Comparison of ENCODE assay signal across 17 cellular contexts in the genomic region with DNA sequence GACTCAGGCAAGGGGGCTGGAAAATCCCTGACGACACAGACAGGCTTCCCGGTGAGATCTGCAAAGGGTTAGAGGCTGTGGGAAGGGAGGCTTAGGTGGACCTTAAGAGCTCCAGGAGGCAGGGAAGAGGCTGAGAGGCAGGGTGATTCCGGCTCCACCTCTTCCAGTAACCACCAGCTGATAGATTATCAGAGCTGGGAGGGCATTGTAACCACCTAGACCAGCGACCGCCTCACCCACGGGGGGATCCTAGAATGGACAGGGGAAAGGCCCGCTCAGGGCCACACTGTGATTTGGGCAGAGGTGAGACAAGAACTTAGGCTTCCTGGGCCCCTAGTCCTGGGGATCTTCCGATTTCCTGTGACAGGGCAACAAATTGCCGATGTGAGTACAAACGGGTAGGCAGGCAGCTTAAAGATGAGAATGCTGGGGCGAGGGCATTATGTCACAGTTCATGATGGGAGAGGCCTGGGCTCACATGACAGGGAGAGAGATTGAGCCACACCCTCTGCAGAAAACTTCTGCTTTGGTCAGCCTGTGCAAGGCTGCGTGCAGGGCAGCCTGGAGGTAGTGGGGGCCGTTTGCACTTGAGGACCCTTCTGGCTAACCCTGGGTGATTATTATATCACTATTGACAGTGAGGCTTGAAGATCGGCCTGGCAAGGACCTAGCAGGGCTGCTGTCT. TPM values are rescaled to one million over a fixed set of nuclear protein-coding genes. Genes with fewer than 3 reads are reported as not detected.
DNase-seq lines count a peak whose midpoint lies in the region; ATAC-seq and TF ChIP-seq lines count a peak whose summit lies in the region.
"Had no signal": no experiment of that assay in that cellular context is flagged by ENCODE, and none has a peak within 500 bp of the region (broad histone marks: within the 10 kb centered on the region; RNA-seq: fewer than 3 reads in every experiment).

No MANE protein-coding gene starts in this region.

- no peaks in the 10 kb centered on the region for H3K9me3 Mint-ChIP-seq in nephron progenitor cell
- H3K9me3 Mint-ChIP-seq: HFFc6; naive thymus-derived CD8-positive, alpha-beta T cell; stimulated activated naive B cell treated with anti-CD40 and anti-IgM and Interleukin-4, amounts not matched to agents 10 μg/mL and 1 μg/mL and 100 μg/mL, for 72 hours had no signal

- H3K27me3 ChIP-seq in BLaER1 treated with 17β-estradiol and CSF1 and Interleukin-3, amounts not matched to agents 10 nM and 100 nM: no peaks in the 10 kb centered on the region

- H3K4me2 ChIP-seq in BLaER1 treated with 17β-estradiol and CSF1 and Interleukin-3, amounts not matched to agents 10 nM and 100 nM: peak overlapping the region; percentile 40 to 78 (median 64); a peak in 19 of 22 replicates

- peak overlapping the region in 8 of 11 experiments; percentile 19 to 67 (median 43); a peak in 13 of 22 replicates for H3K27ac ChIP-seq in BLaER1 treated with 17β-estradiol and CSF1 and Interleukin-3, amounts not matched to agents 10 nM and 100 nM
- H3K27ac ChIP-seq: heart right ventricle had no signal

- peak overlapping the region; percentile 86 for H3K27ac Mint-ChIP-seq in nephron progenitor cell
- H3K27ac Mint-ChIP-seq: HFFc6; stimulated activated naive B cell treated with anti-CD40 and anti-IgM and Interleukin-4, amounts not matched to agents 10 μg/mL and 1 μg/mL and 100 μg/mL, for 72 hours had no signal

- 0 out of 22 replicates have a peak overlapping the region, but pooled peaks of 2 of the 11 experiments have one; percentile 2 to 28 for H3K9ac ChIP-seq in BLaER1 treated with 17β-estradiol and CSF1 and Interleukin-3, amounts not matched to agents 10 nM and 100 nM

- H4K20me1 ChIP-seq in BLaER1 treated with 17β-estradiol and CSF1 and Interleukin-3, amounts not matched to agents 10 nM and 100 nM: no peaks in the 10 kb centered on the region; a peak in 1 of 22 replicates

- H3K4me1 Mint-ChIP-seq in nephron progenitor cell: peaks cover 26% of the 10 kb centered on the region
- H3K4me1 Mint-ChIP-seq: stimulated activated naive B cell treated with anti-CD40 and anti-IgM and Interleukin-4, amounts not matched to agents 10 μg/mL and 1 μg/mL and 100 μg/mL, for 72 hours had no signal

- H3K9me3 ChIP-seq in BLaER1 treated with 17β-estradiol and CSF1 and Interleukin-3, amounts not matched to agents 10 nM and 100 nM (replicated peaks in 1 of 11): no peaks in the 10 kb centered on the region
- H3K9me3 ChIP-seq: heart right ventricle had no signal

- no peak for TF ChIP-seq CTCF in nephron progenitor cell (IDR thresholded peaks at IDR 0.05)

- H3K36me3 ChIP-seq in BLaER1 treated with 17β-estradiol and CSF1 and Interleukin-3, amounts not matched to agents 10 nM and 100 nM: no peaks in the 10 kb centered on the region
- H3K36me3 ChIP-seq: heart right ventricle had no signal

- no peak overlapping the region for H3K4me3 Mint-ChIP-seq in nephron progenitor cell
- H3K4me3 Mint-ChIP-seq: HFFc6; naive thymus-derived CD8-positive, alpha-beta T cell; stimulated activated naive B cell treated with anti-CD40 and anti-IgM and Interleukin-4, amounts not matched to agents 10 μg/mL and 1 μg/mL and 100 μg/mL, for 72 hours had no signal

- no peaks in the 10 kb centered on the region for H3K27me3 Mint-ChIP-seq in nephron progenitor cell (ENCODE audit: low read depth, poor library complexity)

- DNase-seq in NOMO-1 treated with DMSO at 0.1 percent for 48 hours (lab: John Stamatoyannopoulos, UW; ENCODE audit: unreplicated experiment): peak; percentile 41
- DNase-seq in nephron progenitor cell: no peak
- no peak for DNase-seq in DMS153 (lab: John Stamatoyannopoulos, UW)
- no peak for DNase-seq in activated CD4-positive, CD25-positive, alpha-beta regulatory T cell (lab: John Stamatoyannopoulos, UW)
- DNase-seq: activated CD4-positive, alpha-beta T cell treated with anti-CD3 and anti-CD28 coated beads, Interleukin-2, amount 50 U/mL, for 48 hours; cerebellar nuclear complex; heart right ventricle; HFFc6; naive thymus-derived CD8-positive, alpha-beta T cell; NCI-H1930; NCI-H524; stimulated activated naive B cell treated with anti-CD40 and anti-IgM and Interleukin-4, amounts not matched to agents 10 μg/mL and 1 μg/mL and 100 μg/mL, for 72 hours had no signal

- H3K36me3 Mint-ChIP-seq in nephron progenitor cell (ENCODE audit: low read depth): no peaks in the 10 kb centered on the region
- H3K36me3 Mint-ChIP-seq: naive thymus-derived CD8-positive, alpha-beta T cell; stimulated activated naive B cell treated with anti-CD40 and anti-IgM and Interleukin-4, amounts not matched to agents 10 μg/mL and 1 μg/mL and 100 μg/mL, for 72 hours had no signal

- peaks cover 34 to 56% (median 48%) of the 10 kb centered on the region in 10 experiments for H3K4me1 ChIP-seq in BLaER1 treated with 17β-estradiol and CSF1 and Interleukin-3, amounts not matched to agents 10 nM and 100 nM

- ATAC-seq in esophagus mucosa (peak; percentile 67), HG02938 (IDR thresholded peaks at IDR 0.05; ENCODE audit: unreplicated experiment) (no peak), HG03457 (IDR thresholded peaks at IDR 0.05; ENCODE audit: unreplicated experiment) (no peak)
- ATAC-seq: naive thymus-derived CD8-positive, alpha-beta T cell; stimulated activated naive B cell treated with anti-CD40 and anti-IgM and Interleukin-4, amounts not matched to agents 10 μg/mL and 1 μg/mL and 100 μg/mL, for 72 hours had no signal

- no peak overlapping the region for H3K4me3 ChIP-seq in BLaER1 treated with 17β-estradiol and CSF1 and Interleukin-3, amounts not matched to agents 10 nM and 100 nM
- H3K4me3 ChIP-seq: heart right ventricle had no signal

RNA-seq across cellular contexts. Expression of a gene that starts 5.3 kb away (rescaled TPM):
- total RNA-seq in esophagus mucosa: not detected
- total RNA-seq: heart right ventricle; HFFc6; LHCN-M2; naive thymus-derived CD8-positive, alpha-beta T cell had no signal

RNA-seq across cellular contexts. Expression of a gene that starts 35.9 kb away (rescaled TPM):
- 62.1 TPM for total RNA-seq in esophagus mucosa
